In genomic region chr19:51702103-51702753, GRCh38 we compare ENCODE assay signal across 9 cellular contexts. TPM values are rescaled to one million over a fixed set of nuclear protein-coding genes. Genes with fewer than 3 reads are reported as not detected.
DNase-seq lines count a peak whose midpoint lies in the region; ATAC-seq, FAIRE-seq and TF ChIP-seq lines count a peak whose summit lies in the region.
"Had no signal": no experiment of that assay in that cellular context is flagged by ENCODE, and none has a peak within 500 bp of the region (broad histone marks: within the 10 kb centered on the region; RNA-seq: fewer than 3 reads in every experiment).

No MANE protein-coding gene starts in this region.

- ATAC-seq in CD4-positive, CD25-positive, alpha-beta regulatory T cell (ENCODE audit: low read depth in 2 of 2), result no peak
- ATAC-seq in GM21367 (IDR thresholded peaks at IDR 0.05; ENCODE audit: unreplicated experiment), result no peak

- FAIRE-seq in RCC 7860 (lab: Jason Lieb, UNC), result no peak
- FAIRE-seq in GM12892 (lab: Jason Lieb, UNC), result no peak
- FAIRE-seq: GM18507 had no signal

- peak in 1 of 3 donors; percentile 18 for DNase-seq in CD4-positive, CD25-positive, alpha-beta regulatory T cell
- DNase-seq in SW480 (ENCODE audit: low spot score) (peak; percentile 46), breast epithelium (ENCODE audit: low spot score in 2 of 2) (peak; percentile 90 to 95), spleen (peak; percentile 88), RCC 7860 (ENCODE audit: low spot score) (no peak), GM12892 (ENCODE audit: insufficient read length) (no peak)

- no peaks in the 10 kb centered on the region for H3K36me3 ChIP-seq in CD4-positive, CD25-positive, alpha-beta regulatory T cell (ENCODE audit: control insufficient read depth, insufficient read depth, low read length)
- H3K36me3 ChIP-seq in breast epithelium, result no peaks in the 10 kb centered on the region
- H3K36me3 ChIP-seq in spleen, result peaks cover 0 to 69% (median 9%) of the 10 kb centered on the region in 6 donors

- TF ChIP-seq POLR2A in breast epithelium (IDR thresholded peaks at IDR 0.05) (no peak), spleen (IDR thresholded peaks at IDR 0.05) (no peak), GM12892 (IDR thresholded peaks at IDR 0.05; ENCODE audit: low read depth, low read length) (no peak)

- H3K27me3 Mint-ChIP-seq in CD4-positive, CD25-positive, alpha-beta regulatory T cell, result peaks cover 11% of the 10 kb centered on the region

- H3K9me3 Mint-ChIP-seq in CD4-positive, CD25-positive, alpha-beta regulatory T cell, result peaks cover 0 to 5% (median 0%) of the 10 kb centered on the region in 7 donors

- no peaks in the 10 kb centered on the region for H3K27me3 ChIP-seq in CD4-positive, CD25-positive, alpha-beta regulatory T cell (ENCODE audit: control insufficient read depth, insufficient read depth, low read length)
- no peaks in the 10 kb centered on the region for H3K27me3 ChIP-seq in breast epithelium
- H3K27me3 ChIP-seq in spleen (replicated peaks in 1 of 7), result peaks cover 0 to 21% (median 7%) of the 10 kb centered on the region in 7 donors

- H3K36me3 Mint-ChIP-seq in CD4-positive, CD25-positive, alpha-beta regulatory T cell, result peaks cover 18% of the 10 kb centered on the region

- no peak overlapping the region for H3K27ac ChIP-seq in CD4-positive, CD25-positive, alpha-beta regulatory T cell (ENCODE audit: insufficient read depth, low read length, poor library complexity, severe bottlenecking)
- H3K27ac ChIP-seq in breast epithelium (peak overlapping the region; percentile 92 to 97), spleen (peak overlapping the region in 4 of 8 donors; percentile 1 to 91 (median 91))

- H3K4me1 ChIP-seq in CD4-positive, CD25-positive, alpha-beta regulatory T cell (ENCODE audit: control insufficient read depth, insufficient read depth, low read length, poor library complexity, severe bottlenecking), result peaks cover 28% of the 10 kb centered on the region
- no peaks in the 10 kb centered on the region for H3K4me1 ChIP-seq in breast epithelium
- peaks cover 16 to 45% (median 31%) of the 10 kb centered on the region in 6 donors for H3K4me1 ChIP-seq in spleen

- TF ChIP-seq CTCF in breast epithelium (IDR thresholded peaks at IDR 0.05), result no peak
- no peak for TF ChIP-seq CTCF in spleen (IDR thresholded peaks at IDR 0.05 in 8 of 11, conservative IDR thresholded peaks at IDR 0.05 in 3 of 11)

- WGBS in spleen, 5 donors, result 37 to 44% (median 39%) methylated on average over 26 to 27 of the region's 27 CpGs

- H3K9me3 ChIP-seq in CD4-positive, CD25-positive, alpha-beta regulatory T cell (ENCODE audit: control insufficient read depth in 2 of 2, low read length in 2 of 2), result no peaks in the 10 kb centered on the region
- no peaks in the 10 kb centered on the region for H3K9me3 ChIP-seq in breast epithelium
- no peaks in the 10 kb centered on the region for H3K9me3 ChIP-seq in iPS-18c (ENCODE audit: control insufficient read depth, insufficient read depth, low read length)
- no peaks in the 10 kb centered on the region for H3K9me3 ChIP-seq in spleen

- H3K4me3 ChIP-seq in CD4-positive, CD25-positive, alpha-beta regulatory T cell (ENCODE audit: low read depth, low read length), result no peak overlapping the region
- H3K4me3 ChIP-seq in breast epithelium, result peak overlapping the region in 2 of 3 donors; percentile 71 to 84
- peak overlapping the region; percentile 60 for H3K4me3 ChIP-seq in iPS-18c (ENCODE audit: insufficient read depth, low read depth, low read length)
- peak overlapping the region in 3 of 8 donors; percentile 49 to 71 (median 56) for H3K4me3 ChIP-seq in spleen

- intact Hi-C loops in breast epithelium (cut with DNase I; ENCODE audit: low total_unique reads) (no loop called here), spleen (cut with DNase I; ENCODE audit: low total_unique reads) (no loop called here)

- peak overlapping the region; percentile 86 to 92 (median 90) for H3K4me3 Mint-ChIP-seq in CD4-positive, CD25-positive, alpha-beta regulatory T cell

- H3K4me1 Mint-ChIP-seq in CD4-positive, CD25-positive, alpha-beta regulatory T cell, result peaks cover 0 to 42% (median 20%) of the 10 kb centered on the region in 4 donors

- no peak overlapping the region for H3K27ac Mint-ChIP-seq in CD4-positive, CD25-positive, alpha-beta regulatory T cell

RNA-seq across cellular contexts. Expression of gene SPACA6, which starts 9.1 kb away (rescaled TPM):
- 4.4 TPM for total RNA-seq in CD4-positive, CD25-positive, alpha-beta regulatory T cell
- 1 to 10 TPM in 3 of 4 donors, under 1 TPM in 1; 0.98 to 5.6 (median 1.6) TPM for polyA plus RNA-seq in CD4-positive, CD25-positive, alpha-beta regulatory T cell
- total RNA-seq in breast epithelium (10 to 100 TPM in 2 of 3 donors, 1 to 10 TPM in 1; 9.1 to 29.3 (median 27.2) TPM), spleen (10 to 100 TPM; 16.4 to 29.3 (median 20.1) TPM)
- 10 to 100 TPM in 2 of 3 donors, 1 to 10 TPM in 1; 9.6 to 44.2 (median 20.2) TPM for polyA plus RNA-seq in spleen
- polyA plus RNA-seq in GM12892 (2012; ENCODE audit: missing spikeins), result 1.1 TPM

RNA-seq across cellular contexts. Expression of gene HAS1, which starts 21.6 kb away (rescaled TPM):
- total RNA-seq in CD4-positive, CD25-positive, alpha-beta regulatory T cell, result 0.86 TPM
- polyA plus RNA-seq in CD4-positive, CD25-positive, alpha-beta regulatory T cell, result not detected
- 10 to 100 TPM in 1 of 3 donors, 1 to 10 TPM in 1, under 1 TPM in 1; 0.33 to 61.8 (median 4.2) TPM for total RNA-seq in breast epithelium
- total RNA-seq in spleen, result under 1 TPM in 2 of 7 donors, not detected in 5; 0.22 to 0.54 TPM
- under 1 TPM in 2 of 3 donors, not detected in 1; 0.11 to 0.58 TPM for polyA plus RNA-seq in spleen
- not detected for polyA plus RNA-seq in GM12892 (2012; ENCODE audit: missing spikeins)

RNA-seq across cellular contexts. Expression of gene FPR1, which starts 49.5 kb away (rescaled TPM):
- total RNA-seq in CD4-positive, CD25-positive, alpha-beta regulatory T cell, result not detected
- 1 to 10 TPM in 1 of 4 donors, under 1 TPM in 1, not detected in 2; 0.26 to 1.1 TPM for polyA plus RNA-seq in CD4-positive, CD25-positive, alpha-beta regulatory T cell
- 10 to 100 TPM in 2 of 3 donors, 1 to 10 TPM in 1; 6.0 to 14.9 (median 13.1) TPM for total RNA-seq in breast epithelium
- total RNA-seq in spleen, result 100 to 1,000 TPM; 103 to 344 (median 144) TPM
- polyA plus RNA-seq in spleen, result 10 to 100 TPM in 2 of 3 donors, 1 to 10 TPM in 1; 7.2 to 24.1 (median 12.2) TPM
- polyA plus RNA-seq in GM12892 (2012; ENCODE audit: missing spikeins), result not detected

RNA-seq across cellular contexts. Expression of gene SIGLEC14, which starts 55.6 kb away (rescaled TPM):
- not detected for total RNA-seq in CD4-positive, CD25-positive, alpha-beta regulatory T cell
- polyA plus RNA-seq in CD4-positive, CD25-positive, alpha-beta regulatory T cell, result under 1 TPM in 2 of 4 donors, not detected in 2; 0.08 to 0.18 TPM
- total RNA-seq in breast epithelium (1 to 10 TPM in 2 of 3 donors, not detected in 1; 2.0 to 5.9 TPM), spleen (100 to 1,000 TPM in 1 of 7 donors, 10 to 100 TPM in 4, not detected in 2; 40.1 to 101 (median 84.4) TPM)
- 10 to 100 TPM; 13.3 to 20.8 (median 15.9) TPM for polyA plus RNA-seq in spleen
- 3.0 TPM for polyA plus RNA-seq in GM12892 (2012; ENCODE audit: missing spikeins)

RNA-seq across cellular contexts. Expression of gene FPR2, which starts 58.8 kb away (rescaled TPM):
- total RNA-seq in CD4-positive, CD25-positive, alpha-beta regulatory T cell, result not detected
- polyA plus RNA-seq in CD4-positive, CD25-positive, alpha-beta regulatory T cell, result not detected
- total RNA-seq in breast epithelium (under 1 TPM; 0.15 to 0.98 (median 0.32) TPM), spleen (10 to 100 TPM; 18.6 to 88.0 (median 37.1) TPM)
- polyA plus RNA-seq in spleen, result 1 to 10 TPM; 1.5 to 3.8 (median 2.0) TPM
- not detected for polyA plus RNA-seq in GM12892 (2012; ENCODE audit: missing spikeins)

Comparison
In these comparisons a context has a peak if more than half of its experiments do, and no peak if none do; other contexts are left out.
1. DNase-seq: peak in SW480 (single experiment), breast epithelium (2 of 2) and spleen (single experiment); none in RCC 7860 (single experiment) and GM12892 (single experiment).
2. RNA of gene FPR1, which starts 49.5 kb away (total RNA-seq): 103 to 344 TPM in spleen; 6.0 to 14.9 TPM in breast epithelium and not detected in CD4-positive, CD25-positive, alpha-beta regulatory T cell (single experiment); every median in the first group is over 4 times any median in the second.